9 cellular contexts compared by ENCODE assay signal in genomic region chr16:1253701-1254364, GRCh38. TPM values are rescaled to one million over a fixed set of nuclear protein-coding genes. Genes with fewer than 3 reads are reported as not detected.
DNase-seq lines count a peak whose midpoint lies in the region; ATAC-seq, FAIRE-seq and TF ChIP-seq lines count a peak whose summit lies in the region.
"Not testable (repeated sequence)": the region's sequence is repeated elsewhere in the genome, so short reads cannot be mapped to it uniquely, and the experiment has no call there.
"Had no signal": no experiment of that assay in that cellular context is flagged by ENCODE, and none has a peak within 500 bp of the region (broad histone marks: within the 10 kb centered on the region; RNA-seq: fewer than 3 reads in every experiment).

No MANE protein-coding gene starts in this region.

- not testable (repeated sequence) for H3K4me1 Mint-ChIP-seq in WTC11

- H3K14ac ChIP-seq in IMR-90 (replicated peaks; ENCODE audit: low read depth, low read length) = not testable (repeated sequence)

- H3K79me2 ChIP-seq in K562 (ENCODE audit: control insufficient read depth, insufficient read depth, low read length) = not testable (repeated sequence)

- not testable (repeated sequence) for H4K8ac ChIP-seq in IMR-90 (ENCODE audit: low read depth in 2 of 2, low read length in 2 of 2)

- in situ Hi-C loops in IMR-90 (cut with MboI; ENCODE audit: low sequenced_read_pairs); K562 (cut with MboI): not testable (repeated sequence)

- not testable (repeated sequence) for H3K27ac Mint-ChIP-seq in WTC11

- not testable (repeated sequence) for H3K4me2 ChIP-seq in IMR-90 (ENCODE audit: low read depth, low read length); K562 (ENCODE audit: insufficient read depth, low read length)

- ATAC-seq in IMR-90 (ENCODE audit: low read depth) (peak; percentile 67), WTC11 (peak; percentile 76), K562 (peak; percentile 88), left cardiac atrium (peak; percentile 50 to 61), pancreas (peak in 3 of 4 donors; percentile 29 to 47 (median 30))

- H3K4me1 ChIP-seq in IMR-90 (ENCODE audit: control insufficient read depth, insufficient read depth, low read length); pancreas: not testable (repeated sequence)
- H3K4me1 ChIP-seq in K562 (replicated peaks in 1 of 2; ENCODE audit: control insufficient read depth in 2 of 2, insufficient read depth in 2 of 2, low read length in 2 of 2) = peaks cover 0 to 22% of the 10 kb centered on the region in 2 experiments; a peak in 2 of 5 replicates

- H4K91ac ChIP-seq in IMR-90 (ENCODE audit: insufficient read depth, low read depth, low read length) = not testable (repeated sequence)

- TF ChIP-seq RAD21 in IMR-90 (IDR thresholded peaks at IDR 0.05; ENCODE audit: low read length); K562 (CRISPR knock-in tag; conservative IDR thresholded peaks at IDR 0.05 in 1 of 2, IDR thresholded peaks at IDR 0.05 in 1 of 2): not testable (repeated sequence)

- FAIRE-seq in K562 (lab: Jason Lieb, UNC); pancreas (lab: Jason Lieb, UNC): not testable (repeated sequence)

- not testable (repeated sequence) for DNase-seq in IMR-90; WTC11 (ENCODE audit: low spot score); K562 (ENCODE audit: extremely low read depth in 1 of 4, low spot score in 3 of 4); left cardiac atrium; pancreas

- CTCF ChIA-PET in IMR-90 (lab: Yijun Ruan, JAX); WTC11 (lab: Charles Lee); K562 (lab: Yijun Ruan, JAX; ENCODE audit: low intra/inter-chr PET ratio): not testable (repeated sequence)

- not testable (repeated sequence) for H3K9ac ChIP-seq in IMR-90 (ENCODE audit: low read depth, low read length); K562 (ENCODE audit: insufficient read depth in 1 of 2, low read depth in 2 of 2, low read length in 2 of 2)

- not testable (repeated sequence) for H2AK9ac ChIP-seq in IMR-90 (replicated peaks; ENCODE audit: low read depth, low read length, poor library complexity)

- not testable (repeated sequence) for H3K4ac ChIP-seq in IMR-90 (ENCODE audit: low read depth, low read length)

- not testable (repeated sequence) for H3K36me3 Mint-ChIP-seq in WTC11

- not testable (repeated sequence) for H2AK5ac ChIP-seq in IMR-90 (ENCODE audit: low read depth, low read length)

- not testable (repeated sequence) for H2BK20ac ChIP-seq in IMR-90 (ENCODE audit: low read depth, low read length)

- H3K79me1 ChIP-seq in IMR-90 (ENCODE audit: low read depth in 1 of 2, low read length in 2 of 2) = not testable (repeated sequence)

- dilution Hi-C loops in IMR-90 (cut with HindIII; ENCODE audit: low sequenced_read_pairs, unreplicated experiment) = not testable (repeated sequence)

- H3K36me3 ChIP-seq in IMR-90 (ENCODE audit: control insufficient read depth, insufficient read depth, low read length); K562 (ENCODE audit: control insufficient read depth, insufficient read depth, low read length); pancreas: not testable (repeated sequence)

- not testable (repeated sequence) for BruUV-seq in IMR-90 (replicated peaks; lab: Mats Ljungman, UMichigan); K562 (replicated peaks; lab: Mats Ljungman, UMichigan)

- no CpG with 5 or more reads among the region's 47 CpGs for WGBS in IMR-90 (ENCODE audit: extremely low coverage in 2 of 2, insufficient read length in 1 of 2), 2 experiments
- WGBS in K562 (ENCODE audit: insufficient coverage, low coverage, missing lambda C conversion rate) = no CpG with 5 or more reads among the region's 47 CpGs
- no CpG with 5 or more reads among the region's 47 CpGs for WGBS in pancreas, 2 donors

- H3K9me3 ChIP-seq in IMR-90 (ENCODE audit: control insufficient read depth, insufficient read depth, low read length); K562 (replicated peaks; ENCODE audit: control insufficient read depth, insufficient read depth, low read depth, low read length); pancreas: not testable (repeated sequence)

- H2AFZ ChIP-seq in IMR-90 (replicated peaks; ENCODE audit: low read length, poor library complexity); K562 (ENCODE audit: low read depth, low read length): not testable (repeated sequence)

- not testable (repeated sequence) for TF ChIP-seq CTCF in IMR-90 (conservative IDR thresholded peaks at IDR 0.05; ENCODE audit: low read depth, low read length); WTC11 (IDR thresholded peaks at IDR 0.05); K562 (IDR thresholded peaks at IDR 0.05 in 2 of 3, conservative IDR thresholded peaks at IDR 0.05 in 1 of 3; ENCODE audit: insufficient read depth in 2 of 3, low read depth in 1 of 3, low read length in 3 of 3); pancreas (IDR thresholded peaks at IDR 0.05)

- not testable (repeated sequence) for H3K4me3 ChIP-seq in IMR-90 (ENCODE audit: insufficient read depth, low read depth, low read length); K562; pancreas

- not testable (repeated sequence) for H2BK120ac ChIP-seq in IMR-90 (ENCODE audit: low read depth, low read length)

- peaks cover 10% of the 10 kb centered on the region for H3K27me3 Mint-ChIP-seq in WTC11 (ENCODE audit: low read depth)

- H2BK5ac ChIP-seq in IMR-90 (ENCODE audit: low read depth, low read length, poor library complexity, severe bottlenecking) = not testable (repeated sequence)

- intact Hi-C loops in IMR-90 (cut with micrococcal nuclease); K562 (cut with micrococcal nuclease); left cardiac atrium (cut with DNase I); pancreas (cut with DNase I): not testable (repeated sequence)

- H3K9me1 ChIP-seq in IMR-90 (ENCODE audit: insufficient read depth, low read length); K562 (ENCODE audit: control insufficient read depth, insufficient read depth, low read length): not testable (repeated sequence)

- H3K56ac ChIP-seq in IMR-90 (ENCODE audit: extremely low read depth, insufficient read depth, low read length) = not testable (repeated sequence)

- not testable (repeated sequence) for H3K9me3 Mint-ChIP-seq in WTC11

- H4K20me1 ChIP-seq in IMR-90 (ENCODE audit: insufficient read depth, low read length); K562 (replicated peaks; ENCODE audit: control insufficient read depth, insufficient read depth, low read length): not testable (repeated sequence)

- H3K27ac ChIP-seq in IMR-90 (ENCODE audit: insufficient read depth, low read length); K562 (ENCODE audit: extremely low read depth, low read depth, low read length); pancreas: not testable (repeated sequence)

- H3K27me3 ChIP-seq in IMR-90 (ENCODE audit: control insufficient read depth, insufficient read depth, low read length); pancreas: not testable (repeated sequence)
- H3K27me3 ChIP-seq in K562 (ENCODE audit: control insufficient read depth in 2 of 2, insufficient read depth in 2 of 2, low read length in 2 of 2) = peaks cover 0 to 16% of the 10 kb centered on the region in 2 experiments; a peak in 2 of 5 replicates

- not testable (repeated sequence) for TF ChIP-seq POLR2A in IMR-90 (IDR thresholded peaks at IDR 0.05; ENCODE audit: low read depth, low read length); K562 (conservative IDR thresholded peaks at IDR 0.05)

- not testable (repeated sequence) for H4K5ac ChIP-seq in IMR-90 (ENCODE audit: low read depth, low read length)

- not testable (repeated sequence) for H2BK15ac ChIP-seq in IMR-90 (ENCODE audit: low read depth, low read length)

- H3K4me3 Mint-ChIP-seq in WTC11 = not testable (repeated sequence)

- TF ChIP-seq EP300 in K562 (IDR thresholded peaks at IDR 0.05; ENCODE audit: low read length) = not testable (repeated sequence)

- POLR2A ChIA-PET in IMR-90 (lab: Charles Lee; ENCODE audit: unreplicated experiment); WTC11 (lab: Charles Lee); K562 (lab: Yijun Ruan, JAX): not testable (repeated sequence)

- not testable (repeated sequence) for H3K18ac ChIP-seq in IMR-90 (ENCODE audit: low read depth, low read length)

- H3K23ac ChIP-seq in IMR-90 (ENCODE audit: low read depth, low read length) = not testable (repeated sequence)

RNA-seq across cellular contexts. Expression of gene TPSD1, which starts 2.0 kb away (rescaled TPM):
- total RNA-seq in IMR-90 (2012; rRNA removed) (not detected in 2 replicates), WTC11 (2021) (0.31 to 1.5 TPM (median 0.94 TPM) in 3 replicates), K562 (2014; rRNA removed) (not detected in 2 replicates), K562 (2014; rRNA removed; fragmentation: Illumina TruSeq; extraction: Trizol) (not detected in 2 replicates), K562 (2015; rRNA removed; fragmentation: Illumina TruSeq; extraction: Trizol) (not detected in 2 replicates), K562 (2021) (not detected in 2 replicates), left cardiac atrium (under 1 TPM in 1 of 2 donors, not detected in 1; 0.91 TPM), pancreas (under 1 TPM in 1 of 6 donors, not detected in 5; 0.61 TPM)
- polyA plus RNA-seq in IMR-90 (2012; rRNA removed) (not detected in 2 replicates), K562 (2011; rRNA removed) (not detected in 2 replicates), K562 (2014; fragmentation: Illumina TruSeq; extraction: Trizol) (not detected in 2 replicates), K562 (2014; fragmentation: Nextera tagmentation; extraction: Ambion mirVana) (not detected), K562 (2014; rRNA removed) (not detected in 2 replicates), pancreas (under 1 TPM; 0.19 to 0.26 TPM)
- polyA plus RNA-seq in IMR-90 (2012; cell fraction: cytosol; rRNA removed) = not detected in 2 replicates
- polyA plus RNA-seq in IMR-90 (2012; cell fraction: nucleus; rRNA removed; ENCODE audit: low replicate concordance) = not detected in 2 replicates
- not detected in 2 replicates for total RNA-seq in K562 (2011; cell fraction: chromatin; rRNA removed; ENCODE audit: low replicate concordance)
- not detected in 2 replicates for total RNA-seq in K562 (2011; cell fraction: nucleolus; rRNA removed)
- not detected in 2 replicates for total RNA-seq in K562 (2011; cell fraction: nucleoplasm; rRNA removed)
- polyA plus RNA-seq in K562 (2011; cell fraction: cytosol; rRNA removed) = not detected in 2 replicates
- not detected in 2 replicates for polyA plus RNA-seq in K562 (2011; cell fraction: nucleus; rRNA removed)
- polyA plus RNA-seq in K562 (2012) = 0.07 TPM in 1 of 2 replicates, not detected in the other
- not detected in 2 replicates for polyA minus RNA-seq in K562 (2011; rRNA and poly(A)+ RNA removed)
- polyA minus RNA-seq in K562 (2011; cell fraction: cytosol; rRNA and poly(A)+ RNA removed) = not detected in 2 replicates
- not detected in 2 replicates for polyA minus RNA-seq in K562 (2011; cell fraction: nucleus; rRNA and poly(A)+ RNA removed)
- total RNA-seq: H1, HT1080, SJSA1 had no signal

RNA-seq across cellular contexts. Expression of gene TPSAB1, which starts 13.3 kb away (rescaled TPM):
- not detected in 2 replicates for total RNA-seq in IMR-90 (2012; rRNA removed)
- not detected in 2 replicates for polyA plus RNA-seq in IMR-90 (2012; rRNA removed)
- polyA plus RNA-seq in IMR-90 (2012; cell fraction: cytosol; rRNA removed) = not detected in 2 replicates
- polyA plus RNA-seq in IMR-90 (2012; cell fraction: nucleus; rRNA removed; ENCODE audit: low replicate concordance) = not detected in 2 replicates
- 0.53 TPM in 1 of 3 replicates, not detected in the others for total RNA-seq in WTC11 (2021)
- total RNA-seq in K562 (2011; cell fraction: chromatin; rRNA removed; ENCODE audit: low replicate concordance) = not detected in 2 replicates
- total RNA-seq in K562 (2011; cell fraction: nucleolus; rRNA removed) = not detected in 2 replicates
- total RNA-seq in K562 (2011; cell fraction: nucleoplasm; rRNA removed) = not detected in 2 replicates
- total RNA-seq in K562 (2014; rRNA removed) = not detected in 2 replicates
- total RNA-seq in K562 (2014; rRNA removed; fragmentation: Illumina TruSeq; extraction: Trizol) = not detected in 2 replicates
- not detected in 2 replicates for total RNA-seq in K562 (2015; rRNA removed; fragmentation: Illumina TruSeq; extraction: Trizol)
- 0.31 TPM in 1 of 2 replicates, not detected in the other for total RNA-seq in K562 (2021)
- polyA plus RNA-seq in K562 (2011; rRNA removed) = not detected in 2 replicates
- not detected in 2 replicates for polyA plus RNA-seq in K562 (2011; cell fraction: cytosol; rRNA removed)
- not detected in 2 replicates for polyA plus RNA-seq in K562 (2011; cell fraction: nucleus; rRNA removed)
- polyA plus RNA-seq in K562 (2012) = 0.10 TPM in 1 of 2 replicates, not detected in the other
- not detected in 2 replicates for polyA plus RNA-seq in K562 (2014; fragmentation: Illumina TruSeq; extraction: Trizol)
- polyA plus RNA-seq in K562 (2014; fragmentation: Nextera tagmentation; extraction: Ambion mirVana) = not detected
- polyA plus RNA-seq in K562 (2014; rRNA removed) = not detected in 2 replicates
- polyA minus RNA-seq in K562 (2011; rRNA and poly(A)+ RNA removed) = not detected in 2 replicates
- polyA minus RNA-seq in K562 (2011; cell fraction: cytosol; rRNA and poly(A)+ RNA removed) = not detected in 2 replicates
- polyA minus RNA-seq in K562 (2011; cell fraction: nucleus; rRNA and poly(A)+ RNA removed) = not detected in 2 replicates
- 10 to 100 TPM in 1 of 2 donors, 1 to 10 TPM in 1; 2.1 to 17.3 TPM for total RNA-seq in left cardiac atrium
- total RNA-seq in pancreas = 10 to 100 TPM in 1 of 6 donors, 1 to 10 TPM in 5; 1.1 to 17.0 (median 4.9) TPM
- 10 to 100 TPM in 1 of 2 donors, 1 to 10 TPM in 1; 1.3 to 14.5 TPM for polyA plus RNA-seq in pancreas
- total RNA-seq: H1, HT1080, SJSA1 had no signal

RNA-seq across cellular contexts. Expression of gene TPSB2, which starts 23.8 kb away (rescaled TPM):
- total RNA-seq in IMR-90 (2012; rRNA removed) = not detected in 2 replicates
- polyA plus RNA-seq in IMR-90 (2012; rRNA removed) = not detected in 2 replicates
- polyA plus RNA-seq in IMR-90 (2012; cell fraction: cytosol; rRNA removed) = not detected in 2 replicates
- not detected in 2 replicates for polyA plus RNA-seq in IMR-90 (2012; cell fraction: nucleus; rRNA removed; ENCODE audit: low replicate concordance)
- total RNA-seq in WTC11 (2021) = 0.18 to 0.44 TPM in 2 of 3 replicates, not detected in the other
- not detected in 2 replicates for total RNA-seq in K562 (2011; cell fraction: chromatin; rRNA removed; ENCODE audit: low replicate concordance)
- total RNA-seq in K562 (2011; cell fraction: nucleolus; rRNA removed) = not detected in 2 replicates
- total RNA-seq in K562 (2011; cell fraction: nucleoplasm; rRNA removed) = not detected in 2 replicates
- total RNA-seq in K562 (2014; rRNA removed) = not detected in 2 replicates
- not detected in 2 replicates for total RNA-seq in K562 (2014; rRNA removed; fragmentation: Illumina TruSeq; extraction: Trizol)
- not detected in 2 replicates for total RNA-seq in K562 (2015; rRNA removed; fragmentation: Illumina TruSeq; extraction: Trizol)
- 0.16 and 0.18 TPM in 2 replicates for total RNA-seq in K562 (2021)
- not detected in 2 replicates for polyA plus RNA-seq in K562 (2011; rRNA removed)
- polyA plus RNA-seq in K562 (2011; cell fraction: cytosol; rRNA removed) = not detected in 2 replicates
- polyA plus RNA-seq in K562 (2011; cell fraction: nucleus; rRNA removed) = not detected in 2 replicates
- not detected in 2 replicates for polyA plus RNA-seq in K562 (2012)
- polyA plus RNA-seq in K562 (2014; fragmentation: Illumina TruSeq; extraction: Trizol) = not detected in 2 replicates
- not detected for polyA plus RNA-seq in K562 (2014; fragmentation: Nextera tagmentation; extraction: Ambion mirVana)
- polyA plus RNA-seq in K562 (2014; rRNA removed) = not detected in 2 replicates
- not detected in 2 replicates for polyA minus RNA-seq in K562 (2011; rRNA and poly(A)+ RNA removed)
- polyA minus RNA-seq in K562 (2011; cell fraction: cytosol; rRNA and poly(A)+ RNA removed) = not detected in 2 replicates
- polyA minus RNA-seq in K562 (2011; cell fraction: nucleus; rRNA and poly(A)+ RNA removed) = not detected in 2 replicates
- 10 to 100 TPM in 1 of 2 donors, 1 to 10 TPM in 1; 9.3 to 18.9 TPM for total RNA-seq in left cardiac atrium
- 1 to 10 TPM in 5 of 6 donors, under 1 TPM in 1; 0.69 to 9.9 (median 4.8) TPM for total RNA-seq in pancreas
- polyA plus RNA-seq in pancreas = 10 to 100 TPM in 1 of 2 donors, 1 to 10 TPM in 1; 2.4 to 12.2 TPM
- total RNA-seq: H1, HT1080, SJSA1 had no signal

RNA-seq across cellular contexts. Expression of gene TPSG1, which starts 28.8 kb away (rescaled TPM):
- total RNA-seq in IMR-90 (2012; rRNA removed) (not detected in 2 replicates), WTC11 (2021) (not detected in 3 replicates), K562 (2014; rRNA removed) (not detected in 2 replicates), K562 (2014; rRNA removed; fragmentation: Illumina TruSeq; extraction: Trizol) (not detected in 2 replicates), K562 (2015; rRNA removed; fragmentation: Illumina TruSeq; extraction: Trizol) (not detected in 2 replicates), K562 (2021) (not detected in 2 replicates), left cardiac atrium (under 1 TPM in 1 of 2 donors, not detected in 1; 0.21 TPM), pancreas (under 1 TPM in 1 of 6 donors, not detected in 5; 0.26 TPM)
- polyA plus RNA-seq in IMR-90 (2012; rRNA removed) (not detected in 2 replicates), K562 (2011; rRNA removed) (not detected in 2 replicates), K562 (2014; fragmentation: Illumina TruSeq; extraction: Trizol) (not detected in 2 replicates), K562 (2014; fragmentation: Nextera tagmentation; extraction: Ambion mirVana) (not detected), K562 (2014; rRNA removed) (not detected in 2 replicates), pancreas (under 1 TPM in 1 of 2 donors, not detected in 1; 0.12 TPM)
- not detected in 2 replicates for polyA plus RNA-seq in IMR-90 (2012; cell fraction: cytosol; rRNA removed)
- polyA plus RNA-seq in IMR-90 (2012; cell fraction: nucleus; rRNA removed; ENCODE audit: low replicate concordance) = not detected in 2 replicates
- not detected in 2 replicates for total RNA-seq in K562 (2011; cell fraction: chromatin; rRNA removed; ENCODE audit: low replicate concordance)
- not detected in 2 replicates for total RNA-seq in K562 (2011; cell fraction: nucleolus; rRNA removed)
- not detected in 2 replicates for total RNA-seq in K562 (2011; cell fraction: nucleoplasm; rRNA removed)
- polyA plus RNA-seq in K562 (2011; cell fraction: cytosol; rRNA removed) = not detected in 2 replicates
- polyA plus RNA-seq in K562 (2011; cell fraction: nucleus; rRNA removed) = not detected in 2 replicates
- polyA plus RNA-seq in K562 (2012) = not detected in 2 replicates
- not detected in 2 replicates for polyA minus RNA-seq in K562 (2011; rRNA and poly(A)+ RNA removed)
- polyA minus RNA-seq in K562 (2011; cell fraction: cytosol; rRNA and poly(A)+ RNA removed) = not detected in 2 replicates
- polyA minus RNA-seq in K562 (2011; cell fraction: nucleus; rRNA and poly(A)+ RNA removed) = not detected in 2 replicates
- total RNA-seq: A673, H1, HT1080, SJSA1 had no signal
- polyA plus RNA-seq: H1 had no signal

RNA-seq across cellular contexts. Expression of gene UBE2I, which starts 55.6 kb away (rescaled TPM):
- total RNA-seq in IMR-90 (2012; rRNA removed) (30.8 and 45.0 TPM in 2 replicates), WTC11 (2021) (211 to 229 TPM (median 222 TPM) in 3 replicates), K562 (2014; rRNA removed) (64.7 and 104 TPM in 2 replicates), K562 (2014; rRNA removed; fragmentation: Illumina TruSeq; extraction: Trizol) (103 and 114 TPM in 2 replicates), K562 (2015; rRNA removed; fragmentation: Illumina TruSeq; extraction: Trizol) (96.9 and 104 TPM in 2 replicates), K562 (2021) (208 and 215 TPM in 2 replicates), left cardiac atrium (10 to 100 TPM; 74.3 to 80.8 TPM), pancreas (10 to 100 TPM; 30.0 to 57.9 (median 36.1) TPM)
- polyA plus RNA-seq in IMR-90 (2012; rRNA removed) (113 and 140 TPM in 2 replicates), K562 (2011; rRNA removed) (132 and 145 TPM in 2 replicates), K562 (2014; fragmentation: Illumina TruSeq; extraction: Trizol) (222 and 254 TPM in 2 replicates), K562 (2014; fragmentation: Nextera tagmentation; extraction: Ambion mirVana) (10 to 100 TPM; 36.6 to 45.1 TPM), K562 (2014; rRNA removed) (171 and 184 TPM in 2 replicates), pancreas (10 to 100 TPM; 35.3 to 42.0 TPM)
- polyA plus RNA-seq in IMR-90 (2012; cell fraction: cytosol; rRNA removed) = 47.2 and 66.3 TPM in 2 replicates
- polyA plus RNA-seq in IMR-90 (2012; cell fraction: nucleus; rRNA removed; ENCODE audit: low replicate concordance) = 119 and 179 TPM in 2 replicates
- 163 and 370 TPM in 2 replicates for total RNA-seq in K562 (2011; cell fraction: chromatin; rRNA removed; ENCODE audit: low replicate concordance)
- total RNA-seq in K562 (2011; cell fraction: nucleolus; rRNA removed) = 214 and 227 TPM in 2 replicates
- total RNA-seq in K562 (2011; cell fraction: nucleoplasm; rRNA removed) = 128 and 149 TPM in 2 replicates
- polyA plus RNA-seq in K562 (2011; cell fraction: cytosol; rRNA removed) = 67.6 and 119 TPM in 2 replicates
- 140 and 142 TPM in 2 replicates for polyA plus RNA-seq in K562 (2011; cell fraction: nucleus; rRNA removed)
- 143 and 153 TPM in 2 replicates for polyA plus RNA-seq in K562 (2012)
- polyA minus RNA-seq in K562 (2011; rRNA and poly(A)+ RNA removed) = 118 and 130 TPM in 2 replicates
- 69.2 and 93.4 TPM in 2 replicates for polyA minus RNA-seq in K562 (2011; cell fraction: cytosol; rRNA and poly(A)+ RNA removed)
- 62.3 and 72.8 TPM in 2 replicates for polyA minus RNA-seq in K562 (2011; cell fraction: nucleus; rRNA and poly(A)+ RNA removed)

Comparison
In these comparisons a context has a peak if more than half of its experiments do, and no peak if none do; other contexts are left out.
1. ATAC-seq: peak in every context shown above with its lines; median percentile 88 in K562; 76 in WTC11; 67 in IMR-90; 56 in left cardiac atrium; 30 in pancreas.